20 cellular contexts compared by ENCODE assay signal in genomic region chr7:99073839-99074446, GRCh38.
DNase-seq lines count a peak whose midpoint lies in the region; ATAC-seq and TF ChIP-seq lines count a peak whose summit lies in the region.
"Had no signal": no experiment of that assay in that cellular context is flagged by ENCODE, and none has a peak within 500 bp of the region (broad histone marks: within the 10 kb centered on the region; RNA-seq: fewer than 3 reads in every experiment).

No MANE protein-coding gene starts in this region.

- H3K4me2 ChIP-seq in PC-9: no peak overlapping the region
- H3K4me2 ChIP-seq: A549 had no signal

- H3K36me3 ChIP-seq in right atrium auricular region: no peaks in the 10 kb centered on the region
- no peaks in the 10 kb centered on the region for H3K36me3 ChIP-seq in PC-9 (ENCODE audit: low read depth)
- no peaks in the 10 kb centered on the region for H3K36me3 ChIP-seq in psoas muscle (ENCODE audit: insufficient read depth in 1 of 2, low read depth in 1 of 2)

- H3K9me3 ChIP-seq in right atrium auricular region (no peaks in the 10 kb centered on the region), PC-9 (ENCODE audit: insufficient read depth, low read depth) (no peaks in the 10 kb centered on the region; the same call in 1 of the 2 replicates), psoas muscle (no peaks in the 10 kb centered on the region)
- H3K9me3 ChIP-seq: A549 had no signal

- ATAC-seq in left ventricle myocardium superior (peak; percentile 40), psoas muscle (peak in 3 of 4 donors; percentile 57 to 64 (median 59)), GM21723 (IDR thresholded peaks at IDR 0.05; ENCODE audit: unreplicated experiment) (no peak)
- ATAC-seq: A549 had no signal

- intact Hi-C loops in left ventricle myocardium superior (cut with micrococcal nuclease): no loop called here
- intact Hi-C loops in PC-9 (cut with micrococcal nuclease; ENCODE audit: unreplicated experiment): loop anchor here (5.0 kb wide), 1 partner anchor 48 kb away; no protein-coding TSS in a partner anchor
- intact Hi-C loops in psoas muscle (cut with DNase I): loop anchor here in 1 of 2 donors (10.0 kb wide), 1 partner anchor 51 kb away; no protein-coding TSS in a partner anchor

- peaks cover 97% of the 10 kb centered on the region for H3K79me2 ChIP-seq in PC-9 (ENCODE audit: low read depth)

- H3K27ac ChIP-seq in right atrium auricular region (no peak overlapping the region), PC-9 (peak overlapping the region; percentile 52), psoas muscle (no peak overlapping the region)
- H3K27ac ChIP-seq: 22Rv1, A549 had no signal

- H3K9me2 ChIP-seq in PC-9 (ENCODE audit: insufficient read depth): no peaks in the 10 kb centered on the region

- POLR2A ChIA-PET in PC-9 (lab: Charles Lee; ENCODE audit: unreplicated experiment): interaction anchor here (0.7 kb wide), 2 partner anchors 36 to 237 kb away, joined by 15 to 18 read pairs; no protein-coding TSS in a partner anchor

- TF ChIP-seq CTCF in right atrium auricular region (IDR thresholded peaks at IDR 0.05) (no peak), PC-9 (conservative IDR thresholded peaks at IDR 0.05) (no peak), psoas muscle (IDR thresholded peaks at IDR 0.05) (no peak)

- H2AFZ ChIP-seq in PC-9: no peak overlapping the region

- H3K27me3 ChIP-seq in right atrium auricular region (no peaks in the 10 kb centered on the region), PC-9 (ENCODE audit: insufficient read depth, low read depth) (no peaks in the 10 kb centered on the region), psoas muscle (ENCODE audit: insufficient read depth in 3 of 3, low read length in 2 of 3) (no peaks in the 10 kb centered on the region)

- H3K4me3 ChIP-seq in right atrium auricular region: no peak overlapping the region
- H3K4me3 ChIP-seq in PC-9: no peak overlapping the region
- no peak overlapping the region for H3K4me3 ChIP-seq in psoas muscle
- H3K4me3 ChIP-seq: A549 had no signal

- peaks cover 81% of the 10 kb centered on the region for H4K20me1 ChIP-seq in PC-9 (ENCODE audit: insufficient read depth)

- peaks cover 63% of the 10 kb centered on the region for H3F3A ChIP-seq in PC-9 (ENCODE audit: insufficient read depth, low read depth)

- CTCF ChIA-PET in PC-9 (lab: Charles Lee): no interaction called here

- DNase-seq in left ventricle myocardium superior (no peak), right atrium auricular region (ENCODE audit: low spot score) (no peak), PC-9 (no peak), psoas muscle (no peak), amygdala (lab: John Stamatoyannopoulos, UW) (no peak), DMS79 (lab: John Stamatoyannopoulos, UW) (no peak)
- DNase-seq: AML-193; C1 segment of cervical spinal cord; CD4-positive, alpha-beta memory T cell; CD4-positive, CD25-positive, alpha-beta regulatory T cell; CD8-positive, alpha-beta memory T cell; COR-L47; DMS 273 treated with DMSO at 0.1 percent for 48 hours; DMS153; DMS53; DMS79 treated with DMSO at 0.1 percent for 48 hours; GF-D8 had no signal

- BruUV-seq in PC-9 (replicated peaks; lab: Mats Ljungman, UMichigan): TSS peak; percentile 27

- H3K4me1 ChIP-seq in right atrium auricular region (peaks cover 0 to 18% of the 10 kb centered on the region in 2 donors), PC-9 (replicated peaks; ENCODE audit: insufficient read depth) (peaks cover 6% of the 10 kb centered on the region), psoas muscle (peaks cover 20% of the 10 kb centered on the region)

- WGBS in psoas muscle, 3 donors: 30 to 54% (median 31%) methylated on average over 2 of the region's 2 CpGs
